Comparison of ENCODE assay signal across 9 cellular contexts in the genomic region with DNA sequence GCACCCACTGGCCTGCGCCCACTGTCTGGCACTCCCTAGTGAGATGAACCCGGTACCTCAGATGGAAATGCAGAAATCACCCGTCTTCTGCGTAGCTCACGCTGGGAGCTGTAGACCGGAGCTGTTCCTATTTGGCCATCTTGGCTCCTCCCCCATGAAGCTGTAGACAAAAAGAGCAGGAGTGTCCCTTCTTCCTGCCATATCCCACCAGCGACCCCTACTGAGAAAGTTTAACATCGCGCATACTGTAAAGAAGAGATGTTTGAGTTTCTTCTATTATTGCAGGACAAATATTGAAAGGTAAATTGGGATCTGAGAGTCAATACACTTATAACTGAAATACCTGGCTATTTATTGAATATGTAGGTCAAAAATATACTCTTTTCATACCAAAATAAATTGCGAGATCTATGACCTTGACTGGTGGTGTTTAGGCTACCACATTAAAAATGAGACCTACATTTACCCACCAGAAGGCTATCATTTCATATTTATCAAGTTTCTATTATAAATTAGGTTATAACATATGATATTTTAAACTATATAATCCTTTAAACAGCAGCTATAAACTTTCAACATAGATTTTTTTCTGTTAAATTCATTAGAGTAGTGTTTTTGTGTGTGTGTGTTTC.
DNase-seq lines count a peak whose midpoint lies in the region; ATAC-seq and TF ChIP-seq lines count a peak whose summit lies in the region.
"Had no signal": no experiment of that assay in that cellular context is flagged by ENCODE, and none has a peak within 500 bp of the region (broad histone marks: within the 10 kb centered on the region; RNA-seq: fewer than 3 reads in every experiment).

No MANE protein-coding gene starts in this region.

- peaks cover 6% of the 10 kb centered on the region for H3K9me3 Mint-ChIP-seq in stimulated activated memory B cell treated with anti-CD40 and anti-IgM and Interleukin-4, amounts not matched to agents 10 μg/mL and 1 μg/mL and 100 μg/mL, for 72 hours

- no peaks in the 10 kb centered on the region for H3K36me3 Mint-ChIP-seq in stimulated activated memory B cell treated with anti-CD40 and anti-IgM and Interleukin-4, amounts not matched to agents 10 μg/mL and 1 μg/mL and 100 μg/mL, for 72 hours

- CTCF ChIA-PET in SK-N-SH (lab: Yijun Ruan, JAX): interaction anchor here (0.5 to 1.9 kb wide), 12 partner anchors 8 to 983 kb away, joined by 3 to 14 read pairs (median 3); no protein-coding TSS in a partner anchor

- no peaks in the 10 kb centered on the region for H3K27me3 Mint-ChIP-seq in stimulated activated memory B cell treated with anti-CD40 and anti-IgM and Interleukin-4, amounts not matched to agents 10 μg/mL and 1 μg/mL and 100 μg/mL, for 72 hours

- no peaks in the 10 kb centered on the region for H3K9me2 ChIP-seq in SK-N-SH

- no peaks in the 10 kb centered on the region for H3K36me3 ChIP-seq in SK-N-SH (replicated peaks in 1 of 2; ENCODE audit: control insufficient read depth in 1 of 2, insufficient read depth in 2 of 2, low read length in 1 of 2)
- H3K36me3 ChIP-seq: BLaER1 treated with 17β-estradiol and CSF1 and Interleukin-3, amounts not matched to agents 10 nM and 100 nM had no signal

- H3K9ac ChIP-seq in SK-N-SH: no peak overlapping the region
- H3K9ac ChIP-seq: BLaER1 treated with 17β-estradiol and CSF1 and Interleukin-3, amounts not matched to agents 10 nM and 100 nM had no signal

- peak overlapping the region; percentile 66; the same call in 1 of the 2 replicates for H2AFZ ChIP-seq in SK-N-SH (ENCODE audit: low read depth)

- no peaks in the 10 kb centered on the region for H4K20me1 ChIP-seq in SK-N-SH (ENCODE audit: insufficient read depth)
- H4K20me1 ChIP-seq: BLaER1 treated with 17β-estradiol and CSF1 and Interleukin-3, amounts not matched to agents 10 nM and 100 nM had no signal

- H3F3A ChIP-seq in SK-N-SH (replicated peaks; ENCODE audit: insufficient read depth): no peaks in the 10 kb centered on the region

- no peak overlapping the region for H3K27ac ChIP-seq in SK-N-SH (ENCODE audit: low read depth in 2 of 2, low read length in 1 of 2)
- H3K27ac ChIP-seq: BLaER1 treated with 17β-estradiol and CSF1 and Interleukin-3, amounts not matched to agents 10 nM and 100 nM had no signal

- 11% methylated on average over 6 of the region's 10 CpGs for WGBS in SK-N-SH (ENCODE audit: low lambda C conversion rate)

- H3K9me3 ChIP-seq in SK-N-SH: peaks cover 10% of the 10 kb centered on the region; the same call in 1 of the 2 replicates
- H3K9me3 ChIP-seq: BLaER1 treated with 17β-estradiol and CSF1 and Interleukin-3, amounts not matched to agents 10 nM and 100 nM had no signal

- H3K4me3 ChIP-seq in SK-N-SH (ENCODE audit: low read depth in 2 of 2, low read length in 1 of 2): peak overlapping the region; percentile 42 to 54
- H3K4me3 ChIP-seq: BLaER1 treated with 17β-estradiol and CSF1 and Interleukin-3, amounts not matched to agents 10 nM and 100 nM had no signal

- no peak overlapping the region for H3K4me3 Mint-ChIP-seq in stimulated activated memory B cell treated with anti-CD40 and anti-IgM and Interleukin-4, amounts not matched to agents 10 μg/mL and 1 μg/mL and 100 μg/mL, for 72 hours

- intact Hi-C loops in Right ventricle myocardium superior (cut with DNase I) (no loop called here), cardiac septum (cut with DNase I) (no loop called here)

- DNase-seq in Right ventricle myocardium superior (peak; percentile 12), cardiac septum (ENCODE audit: low spot score) (no peak), SK-N-SH (peak; percentile 56), iPS DF 19.7 (ENCODE audit: low read depth, low spot score) (peak; percentile 80), NOMO-1 treated with dmso at 0.1 percent for 144 hours (lab: John Stamatoyannopoulos, UW; ENCODE audit: unreplicated experiment) (no peak)

- no peak overlapping the region for H3K27ac Mint-ChIP-seq in stimulated activated memory B cell treated with anti-CD40 and anti-IgM and Interleukin-4, amounts not matched to agents 10 μg/mL and 1 μg/mL and 100 μg/mL, for 72 hours

- peak; percentile 76 for TF ChIP-seq CTCF in SK-N-SH (IDR thresholded peaks at IDR 0.05)

- peak; percentile 73 for TF ChIP-seq RAD21 in SK-N-SH (IDR thresholded peaks at IDR 0.05; ENCODE audit: low read length)

- ATAC-seq in Right ventricle myocardium superior (ENCODE audit: poor library complexity) (peak; percentile 94), HG02759 (IDR thresholded peaks at IDR 0.05; ENCODE audit: unreplicated experiment) (no peak), HG02588 (IDR thresholded peaks at IDR 0.05; ENCODE audit: unreplicated experiment) (no peak)
- no peak for ATAC-seq in stimulated activated memory B cell treated with anti-CD40 and anti-IgM and Interleukin-4, amounts not matched to agents 10 μg/mL and 1 μg/mL and 100 μg/mL, for 72 hours

- TF ChIP-seq EP300 in SK-N-SH (IDR thresholded peaks at IDR 0.05; ENCODE audit: borderline replicate concordance in 1 of 2, low read depth in 1 of 2, low read length in 1 of 2): no peak

- H3K79me2 ChIP-seq in SK-N-SH (ENCODE audit: insufficient read depth): no peaks in the 10 kb centered on the region

- POLR2A ChIA-PET in SK-N-SH (lab: Yijun Ruan, JAX): no interaction called here

- no peak overlapping the region for H3K4me2 ChIP-seq in SK-N-SH
- H3K4me2 ChIP-seq: BLaER1 treated with 17β-estradiol and CSF1 and Interleukin-3, amounts not matched to agents 10 nM and 100 nM had no signal

- no peaks in the 10 kb centered on the region for H3K27me3 ChIP-seq in SK-N-SH (ENCODE audit: insufficient read depth)
- H3K27me3 ChIP-seq: BLaER1 treated with 17β-estradiol and CSF1 and Interleukin-3, amounts not matched to agents 10 nM and 100 nM had no signal

- no peaks in the 10 kb centered on the region for H3K4me1 Mint-ChIP-seq in stimulated activated memory B cell treated with anti-CD40 and anti-IgM and Interleukin-4, amounts not matched to agents 10 μg/mL and 1 μg/mL and 100 μg/mL, for 72 hours

- H3K4me1 ChIP-seq in SK-N-SH (ENCODE audit: control insufficient read depth in 1 of 2, insufficient read depth in 2 of 2, low read depth in 1 of 2, low read length in 1 of 2): no peaks in the 10 kb centered on the region

TF ChIP-seq in SK-N-SH, 30 proteins besides CTCF, POLR2A, EP300 and RAD21:
- no peak for TF ChIP-seq GABPA (IDR thresholded peaks at IDR 0.05; ENCODE audit: low read depth)
- peak; percentile 47 for TF ChIP-seq SMC3 (IDR thresholded peaks at IDR 0.05; ENCODE audit: low read depth, low read length)

Comparison
In these comparisons a context has a peak if more than half of its experiments do, and no peak if none do; other contexts are left out.
1. DNase-seq: peak in Right ventricle myocardium superior (single experiment), SK-N-SH (single experiment) and iPS DF 19.7 (single experiment); none in cardiac septum (single experiment) and NOMO-1 treated with dmso at 0.1 percent for 144 hours (single experiment).